8 cellular contexts compared by ENCODE assay signal in the genomic region with DNA sequence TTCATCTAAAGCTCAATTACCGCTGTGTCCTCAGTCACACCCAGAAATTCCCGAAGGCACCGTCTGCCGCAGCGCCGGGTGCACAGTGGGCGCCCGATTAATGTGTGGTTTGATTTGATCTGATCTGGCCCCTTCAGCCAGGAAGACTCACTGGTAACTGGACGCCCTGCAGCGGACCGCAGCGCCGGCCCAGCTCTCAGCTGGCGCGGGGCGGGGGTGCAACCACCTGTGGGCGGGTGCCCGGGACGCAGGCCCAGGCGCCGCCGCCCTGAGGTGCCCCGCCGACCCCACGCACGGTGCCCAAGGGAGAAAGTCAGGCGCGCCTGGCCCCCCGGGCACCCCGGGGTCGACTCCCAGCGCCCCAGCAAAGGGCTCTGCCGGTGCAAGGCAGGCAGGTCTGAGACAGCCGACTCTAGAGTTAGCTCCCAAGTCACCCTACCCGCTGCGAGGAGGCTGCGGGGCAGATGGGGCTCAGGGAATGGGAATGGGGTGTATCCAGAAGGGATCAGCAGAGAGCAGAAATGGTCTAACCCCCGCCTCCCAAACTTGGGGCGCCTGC. TPM values are rescaled to one million over a fixed set of nuclear protein-coding genes. Genes with fewer than 3 reads are reported as not detected.
A peak's percentile ranks its signal among the peaks of the same experiment; 100 is the strongest.
DNase-seq lines count a peak whose midpoint lies in the region; ATAC-seq, FAIRE-seq and TF ChIP-seq lines count a peak whose summit lies in the region.

No MANE protein-coding gene starts in this region.

- intact Hi-C loops in breast epithelium (cut with DNase I; ENCODE audit: low total_unique reads) (no loop called here), uterus (cut with DNase I; ENCODE audit: low total_unique reads) (no loop called here)

- H3K36me3 ChIP-seq in BLaER1 (no peaks in the 10 kb centered on the region), breast epithelium (no peaks in the 10 kb centered on the region), uterus (no peaks in the 10 kb centered on the region)

- H3K4me3 ChIP-seq in BLaER1 (peak overlapping the region; percentile 80), breast epithelium (peak overlapping the region; percentile 35 to 70 (median 54)), uterus (peak overlapping the region in 1 of 2 donors; percentile 43)

- no peak overlapping the region for H3K27ac ChIP-seq in BLaER1
- H3K27ac ChIP-seq in breast epithelium: peak overlapping the region; percentile 29 to 66
- H3K27ac ChIP-seq in uterus: no peak overlapping the region

- H3K9me3 ChIP-seq in BLaER1 (no peaks in the 10 kb centered on the region), breast epithelium (no peaks in the 10 kb centered on the region), uterus (no peaks in the 10 kb centered on the region)

- H3K27me3 Mint-ChIP-seq in memory B cell: peaks cover 48% of the 10 kb centered on the region

- FAIRE-seq in frontal cortex (lab: Jason Lieb, UNC): no peak

- H3K9me3 Mint-ChIP-seq in memory B cell: no peaks in the 10 kb centered on the region

- no peak for ATAC-seq in memory B cell (ENCODE audit: low read depth)
- ATAC-seq in GM21367 (IDR thresholded peaks at IDR 0.05; ENCODE audit: unreplicated experiment): no peak
- ATAC-seq in HG03280 (IDR thresholded peaks at IDR 0.05; ENCODE audit: unreplicated experiment): no peak

- H3K4me1 ChIP-seq in BLaER1: peaks cover 15% of the 10 kb centered on the region
- peaks cover 0 to 3% of the 10 kb centered on the region in 2 donors for H3K4me1 ChIP-seq in breast epithelium
- H3K4me1 ChIP-seq in uterus: peaks cover 0 to 7% of the 10 kb centered on the region in 2 donors

- no peak overlapping the region for H3K27ac Mint-ChIP-seq in memory B cell

- peak overlapping the region; percentile 84 for H3K4me3 Mint-ChIP-seq in memory B cell

- TF ChIP-seq POLR2A in breast epithelium (IDR thresholded peaks at IDR 0.05): no peak
- no peak for TF ChIP-seq POLR2A in uterus (IDR thresholded peaks at IDR 0.05)

- no peak overlapping the region for H3K9ac ChIP-seq in BLaER1

- no peaks in the 10 kb centered on the region for H3K36me3 Mint-ChIP-seq in memory B cell

- H3K27me3 ChIP-seq in BLaER1: peaks cover 43% of the 10 kb centered on the region
- H3K27me3 ChIP-seq in breast epithelium: no peaks in the 10 kb centered on the region
- H3K27me3 ChIP-seq in uterus: peaks cover 0 to 4% of the 10 kb centered on the region in 2 donors

- peaks cover 37% of the 10 kb centered on the region for H4K20me1 ChIP-seq in BLaER1

- TF ChIP-seq CTCF in breast epithelium (IDR thresholded peaks at IDR 0.05): no peak
- no peak for TF ChIP-seq CTCF in uterus (IDR thresholded peaks at IDR 0.05)

- peaks cover 2% of the 10 kb centered on the region for H3K4me1 Mint-ChIP-seq in memory B cell

- DNase-seq in NCI-H1092 (lab: John Stamatoyannopoulos, UW) (peak; percentile 24), breast epithelium (ENCODE audit: low spot score in 2 of 2) (no peak), memory B cell (ENCODE audit: low spot score in 2 of 2) (peak in 1 of 2 donors; percentile 16), uterus (no peak), frontal cortex (ENCODE audit: low spot score in 2 of 2) (no peak)

- peak overlapping the region; percentile 92 for H3K4me2 ChIP-seq in BLaER1

RNA-seq across cellular contexts. Expression of gene EPB41L4B, which starts 1.7 kb away (rescaled TPM):
- total RNA-seq in breast epithelium (10 to 100 TPM; 11.5 to 47.2 (median 16.0) TPM), uterus (1 to 10 TPM in 2 of 4 donors, under 1 TPM in 2; under 0.01 to 3.9 (median 1.5) TPM), frontal cortex (2.9 TPM)

Comparison
In these comparisons a context has a peak if more than half of its experiments do, and no peak if none do; other contexts are left out.
1. H3K27ac ChIP-seq: peak in breast epithelium (2 of 2); none in BLaER1 (single experiment) and uterus (0 of 2).